ENCODE assay signal across 8 cellular contexts in genomic region chr7:140479739-140480084, GRCh38. TPM values are rescaled to one million over a fixed set of nuclear protein-coding genes. Genes with fewer than 3 reads are reported as not detected.
DNase-seq lines count a peak whose midpoint lies in the region; ATAC-seq and TF ChIP-seq lines count a peak whose summit lies in the region.

No MANE protein-coding gene starts in this region.

- H3F3A ChIP-seq in GM23248 (ENCODE audit: insufficient read depth) (0 out of 2 replicates have a peak, but pooled peaks cover 6% of the 10 kb centered on the region), smooth muscle cell (ENCODE audit: low read depth) (no peaks in the 10 kb centered on the region)

- in situ Hi-C loops in GM23248 (cut with MboI) = no loop called here

- H3K27me3 ChIP-seq in GM23248 (replicated peaks; ENCODE audit: insufficient read depth) (no peaks in the 10 kb centered on the region), foreskin keratinocyte (no peaks in the 10 kb centered on the region), smooth muscle cell (ENCODE audit: low read depth) (no peaks in the 10 kb centered on the region)

- H3K79me2 ChIP-seq in GM23248 (ENCODE audit: insufficient read depth) (peaks cover 40% of the 10 kb centered on the region), smooth muscle cell (ENCODE audit: low read depth) (peaks cover 41% of the 10 kb centered on the region)

- H3K9ac ChIP-seq in GM23248 = peak overlapping the region; percentile 97
- H3K9ac ChIP-seq in SK-N-MC (ENCODE audit: insufficient read length) = no peak overlapping the region
- H3K9ac ChIP-seq in smooth muscle cell (ENCODE audit: low read depth) = no peak overlapping the region

- H3K36me3 ChIP-seq in GM23248 (ENCODE audit: low read depth) (no peaks in the 10 kb centered on the region), SK-N-MC (ENCODE audit: insufficient read depth, low read length) (no peaks in the 10 kb centered on the region), smooth muscle cell (ENCODE audit: low read depth) (no peaks in the 10 kb centered on the region)

- H4K20me1 ChIP-seq in GM23248 (ENCODE audit: insufficient read depth) (peaks cover 14% of the 10 kb centered on the region; the same call in 1 of the 2 replicates), smooth muscle cell (ENCODE audit: low read depth) (peaks cover 40% of the 10 kb centered on the region)

- H3K4me2 ChIP-seq in GM23248 (ENCODE audit: unreplicated experiment) = peak overlapping the region; percentile 90
- H3K4me2 ChIP-seq in smooth muscle cell = peak overlapping the region; percentile 99

- H3K4me3 ChIP-seq in GM23248 (peak overlapping the region; percentile 94), SK-N-MC (peak overlapping the region; percentile 95), smooth muscle cell (peak overlapping the region; percentile 100)

- DNase-seq in GM23248 (no peak), SK-N-MC (ENCODE audit: low read depth, low spot score) (no peak), foreskin keratinocyte (no peak), smooth muscle cell (lab: John Stamatoyannopoulos, UW; ENCODE audit: unreplicated experiment) (no peak), NCI-H2107 (lab: John Stamatoyannopoulos, UW) (no peak), HCEC 1CT (no peak)
- no peak for DNase-seq in stimulated activated naive CD4-positive, alpha-beta T cell (lab: John Stamatoyannopoulos, UW)
- no peak for DNase-seq in activated CD4-positive, CD25-positive, alpha-beta regulatory T cell treated with anti-CD3 and anti-CD28 coated beads, Interleukin-2, amount 50 U/mL, for 72 hours

- H3K9me3 ChIP-seq in GM23248 (ENCODE audit: low read depth) (no peaks in the 10 kb centered on the region), SK-N-MC (ENCODE audit: low read depth, low read length) (no peaks in the 10 kb centered on the region), smooth muscle cell (replicated peaks; ENCODE audit: low read depth) (no peaks in the 10 kb centered on the region)

- TF ChIP-seq CTCF in foreskin keratinocyte (conservative IDR thresholded peaks at IDR 0.05) (no peak), smooth muscle cell (IDR thresholded peaks at IDR 0.05; ENCODE audit: borderline replicate concordance, insufficient read depth, poor library complexity, severe bottlenecking) (no peak)

- peaks cover 9% of the 10 kb centered on the region; the same call in 1 of the 2 replicates for H3K4me1 ChIP-seq in GM23248 (ENCODE audit: insufficient read depth)
- no peaks in the 10 kb centered on the region for H3K4me1 ChIP-seq in foreskin keratinocyte
- H3K4me1 ChIP-seq in smooth muscle cell (ENCODE audit: low read depth) = no peaks in the 10 kb centered on the region

- H2AFZ ChIP-seq in GM23248 = peak overlapping the region; percentile 89
- peak overlapping the region; percentile 88 for H2AFZ ChIP-seq in smooth muscle cell (ENCODE audit: low read depth)

- 2 to 6% methylated on average over 2 of the region's 2 CpGs for WGBS in GM23248 (ENCODE audit: low coverage in 1 of 2, low lambda C conversion rate in 2 of 2, missing lambda C conversion rate in 2 of 2), 2 experiments
- WGBS in smooth muscle cell (ENCODE audit: low lambda C conversion rate) = 23% methylated on average over 2 of the region's 2 CpGs

- no peaks in the 10 kb centered on the region for H3K9me2 ChIP-seq in GM23248 (ENCODE audit: insufficient read depth)

- ATAC-seq in foreskin keratinocyte = peak; percentile 1

- H3K27ac ChIP-seq in GM23248 (no peak overlapping the region), SK-N-MC (no peak overlapping the region), foreskin keratinocyte (no peak overlapping the region), smooth muscle cell (ENCODE audit: low read depth) (no peak overlapping the region)

RNA-seq across cellular contexts. Expression of gene MKRN1, which starts 0.4 kb away (rescaled TPM):
- total RNA-seq in GM23248 (2014; rRNA removed; shearing (Covaris generic)) = 68.8 and 72.7 TPM in 2 replicates
- polyA plus RNA-seq in GM23248 (2016; fragmentation: Nextera tagmentation; extraction: Ambion mirVana) = 71.5 and 71.7 TPM in 2 replicates
- 54.8 and 56.9 TPM in 2 replicates for total RNA-seq in foreskin keratinocyte
- polyA plus RNA-seq in foreskin keratinocyte = 34.1 and 37.0 TPM in 2 replicates
- total RNA-seq in smooth muscle cell = 52.4 and 60.3 TPM in 2 replicates
- polyA plus RNA-seq in smooth muscle cell = 50.2 and 82.8 TPM in 2 replicates
